In the genomic region with DNA sequence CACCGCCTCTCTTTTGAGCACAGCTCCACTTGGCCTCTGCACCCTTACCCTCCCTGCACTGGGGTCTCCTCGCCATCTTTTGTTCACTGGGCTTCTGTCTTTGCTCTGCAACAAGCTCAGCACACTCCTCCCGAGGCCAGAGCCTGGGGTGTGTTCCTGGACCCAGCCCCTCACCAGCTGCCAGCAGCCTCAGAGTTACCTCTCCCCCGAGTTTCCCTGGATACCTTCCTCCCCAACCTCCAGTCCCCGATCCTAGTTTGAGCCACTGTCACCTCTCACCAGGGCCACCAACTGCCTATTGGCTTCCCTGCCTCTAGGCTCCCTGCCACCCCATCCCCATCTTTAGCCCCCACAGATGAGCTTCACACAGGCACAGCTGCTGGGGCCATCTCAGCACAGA, we compare ENCODE assay signal across 25 cellular contexts. TPM values are rescaled to one million over a fixed set of nuclear protein-coding genes. Genes with fewer than 3 reads are reported as not detected.
"Had no signal": no experiment of that assay in that cellular context is flagged by ENCODE, and none has a peak within 500 bp of the region (broad histone marks: within the 10 kb centered on the region; RNA-seq: fewer than 3 reads in every experiment).

No MANE protein-coding gene starts in this region.

- H3K4me1 ChIP-seq: pancreas had no signal

- H3K4me3 Mint-ChIP-seq: dendritic cell treated with granulocyte-macrophage colony-stimulating factor and Interleukin-4, amounts not matched to agents 40 ng/mL and 50 ng/mL, for 4 days; endodermal cell; naive B cell; stimulated activated naive B cell treated with anti-CD40 and anti-IgM and Interleukin-4, amounts not matched to agents 10 μg/mL and 1 μg/mL and 100 μg/mL, for 72 hours; stimulated activated naive CD8-positive, alpha-beta T cell treated with anti-CD3 and anti-CD28 coated beads, Interleukin-15, amount 100 ng/mL, for 72 hours had no signal

- H3K9me3 Mint-ChIP-seq: dendritic cell treated with granulocyte-macrophage colony-stimulating factor and Interleukin-4, amounts not matched to agents 40 ng/mL and 50 ng/mL, for 4 days; endodermal cell; naive B cell; stimulated activated naive B cell treated with anti-CD40 and anti-IgM and Interleukin-4, amounts not matched to agents 10 μg/mL and 1 μg/mL and 100 μg/mL, for 72 hours; stimulated activated naive CD8-positive, alpha-beta T cell treated with anti-CD3 and anti-CD28 coated beads, Interleukin-15, amount 100 ng/mL, for 72 hours had no signal

- FAIRE-seq: colon, endothelial cell of umbilical vein, pancreas had no signal

- H3K27me3 ChIP-seq: heart left ventricle, pancreas, right lobe of liver, transverse colon had no signal

- H3K36me3 Mint-ChIP-seq: naive B cell; stimulated activated naive B cell treated with anti-CD40 and anti-IgM and Interleukin-4, amounts not matched to agents 10 μg/mL and 1 μg/mL and 100 μg/mL, for 72 hours had no signal

- DNase-seq: cerebellar nuclear complex; endodermal cell; erythroblast; foreskin melanocyte; islet precursor cell; mesendoderm; naive B cell; nucleus accumbens; pancreas; stimulated activated CD4-positive, alpha-beta T cell treated with anti-CD3 and anti-CD28 coated beads, Interleukin-15, amount 100 ng/mL, for 24 hours; stimulated activated CD4-positive, alpha-beta T cell treated with anti-CD3 and anti-CD28 coated beads, Interleukin-1b, Interleukin-23, amount 100 ng/mL, for 48 hours; stimulated activated CD4-positive, alpha-beta T cell treated with anti-CD3 and anti-CD28 coated beads, Interleukin-4, amount 100 ng/mL, for 24 hours; stimulated activated naive B cell treated with anti-CD40 and anti-IgM and Interleukin-4, amounts not matched to agents 10 μg/mL and 1 μg/mL and 100 μg/mL, for 72 hours; stimulated activated naive CD8-positive, alpha-beta T cell treated with anti-CD3 and anti-CD28 coated beads, Interleukin-15, amount 100 ng/mL, for 72 hours; transverse colon had no signal

- H3K27me3 Mint-ChIP-seq: stimulated activated naive CD8-positive, alpha-beta T cell treated with anti-CD3 and anti-CD28 coated beads, Interleukin-15, amount 100 ng/mL, for 72 hours had no signal

- H3K27ac ChIP-seq: left lung, pancreas, right lobe of liver, thoracic aorta, transverse colon had no signal

- H3K9me3 ChIP-seq: heart left ventricle, left lung, pancreas, right lobe of liver, thoracic aorta, transverse colon had no signal

- H3K36me3 ChIP-seq: pancreas, right lobe of liver, transverse colon had no signal

- H3K27ac Mint-ChIP-seq: dendritic cell treated with granulocyte-macrophage colony-stimulating factor and Interleukin-4, amounts not matched to agents 40 ng/mL and 50 ng/mL, for 4 days; progenitor cell of endocrine pancreas; stimulated activated naive B cell treated with anti-CD40 and anti-IgM and Interleukin-4, amounts not matched to agents 10 μg/mL and 1 μg/mL and 100 μg/mL, for 72 hours; stimulated activated naive CD8-positive, alpha-beta T cell treated with anti-CD3 and anti-CD28 coated beads, Interleukin-15, amount 100 ng/mL, for 72 hours had no signal

- ATAC-seq: heart left ventricle; left lung; pancreas; right lobe of liver; stimulated activated naive B cell treated with anti-CD40 and anti-IgM and Interleukin-4, amounts not matched to agents 10 μg/mL and 1 μg/mL and 100 μg/mL, for 72 hours; stimulated activated naive CD8-positive, alpha-beta T cell treated with anti-CD3 and anti-CD28 coated beads, Interleukin-15, amount 100 ng/mL, for 72 hours had no signal

- H3K4me3 ChIP-seq: heart left ventricle, left lung, pancreas, right lobe of liver, thoracic aorta, transverse colon had no signal

- H3K4me1 Mint-ChIP-seq: endodermal cell had no signal

RNA-seq across cellular contexts. Expression of gene CYP21A2, which starts 12.3 kb away (rescaled TPM):
- total RNA-seq: lung microvascular endothelial cell, urinary bladder had no signal
